Comparison of ENCODE assay signal across 9 cellular contexts in the genomic region with DNA sequence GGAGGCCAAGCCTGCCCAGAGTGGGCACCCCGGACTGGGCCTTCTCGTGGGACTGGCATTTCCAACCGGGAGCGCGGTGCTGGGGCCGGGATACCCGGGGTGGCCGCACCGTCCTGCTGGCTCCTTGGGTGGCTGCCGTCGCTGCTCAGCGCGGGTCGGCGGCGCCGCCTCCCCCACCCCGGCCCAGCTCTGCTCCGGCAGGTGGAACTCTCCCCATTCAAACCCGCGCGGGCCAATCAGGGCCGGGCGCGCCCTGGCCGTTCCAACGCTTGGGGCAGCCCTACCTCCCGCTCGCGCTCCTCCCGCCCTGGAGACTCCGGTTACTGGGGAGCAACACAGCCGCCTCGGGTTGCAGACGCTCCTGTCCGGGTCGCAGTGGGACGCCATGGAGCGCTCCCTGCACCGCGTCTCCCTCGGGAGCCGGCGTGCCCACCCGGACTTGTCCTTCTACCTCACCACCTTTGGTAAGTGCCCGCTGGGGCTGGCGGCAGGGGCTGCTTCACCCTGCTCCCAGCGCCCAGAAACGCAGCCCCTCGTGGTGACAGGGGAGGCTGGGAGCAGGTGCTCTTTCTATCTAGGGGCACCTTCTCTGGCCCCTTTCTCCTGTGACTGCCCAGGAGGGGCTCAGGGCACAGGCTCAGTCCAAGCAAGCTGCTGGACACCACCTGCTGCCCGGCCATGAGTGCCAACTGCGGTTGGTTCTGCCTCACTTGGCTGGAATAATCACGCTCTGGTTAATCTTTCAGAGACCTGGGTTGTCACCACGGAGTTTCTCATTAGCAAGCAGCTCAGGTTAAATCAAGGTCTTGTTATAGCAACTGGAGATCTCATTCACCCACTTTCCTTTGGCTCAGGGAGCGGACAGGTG. TPM values are rescaled to one million over a fixed set of nuclear protein-coding genes. Genes with fewer than 3 reads are reported as not detected.
A peak's percentile ranks its signal among the peaks of the same experiment; 100 is the strongest.
DNase-seq lines count a peak whose midpoint lies in the region; TF ChIP-seq lines count a peak whose summit lies in the region.
"Had no signal": no experiment of that assay in that cellular context is flagged by ENCODE, and none has a peak within 500 bp of the region (broad histone marks: within the 10 kb centered on the region; RNA-seq: fewer than 3 reads in every experiment).

A gene (plus strand): TSS at position 310 of the 868 bp plus-strand sequence. CDS start 76 bp downstream, at position 386.

- TF ChIP-seq CTCF in astrocyte of the cerebellum (IDR thresholded peaks at IDR 0.05; ENCODE audit: low read depth, low read length, missing control alignments) (no peak), sigmoid colon (IDR thresholded peaks at IDR 0.05) (no peak)

- no peaks in the 10 kb centered on the region for H3K36me3 ChIP-seq in sigmoid colon
- H3K36me3 ChIP-seq: neutrophil had no signal

- no peak for TF ChIP-seq EP300 in sigmoid colon (IDR thresholded peaks at IDR 0.05)

- in situ Hi-C loops in G401 (cut with HindIII; ENCODE audit: low sequenced_read_pairs), result no loop called here
- in situ Hi-C loops in astrocyte of the cerebellum (cut with HindIII; ENCODE audit: low sequenced_read_pairs), result no loop called here

- intact Hi-C loops in sigmoid colon (cut with DNase I), result loop anchor here (5.0 kb wide), 2 partner anchors 59 to 104 kb away; no protein-coding TSS in a partner anchor

- peak within 1 kb of the TSS; percentile 79 to 86 (median 82) for H3K27ac ChIP-seq in sigmoid colon
- H3K27ac ChIP-seq: neutrophil had no signal

- no peaks in the 10 kb centered on the region for H3K27me3 ChIP-seq in sigmoid colon
- H3K27me3 ChIP-seq: neutrophil had no signal

- H3K4me1 ChIP-seq in sigmoid colon, result peaks cover 0 to 37% (median 21%) of the 10 kb centered on the region in 4 donors

- WGBS in sigmoid colon, 2 donors, result 15 to 55% methylated on average over 55 of the region's 55 CpGs

- H3K4me3 ChIP-seq in astrocyte of the cerebellum (ENCODE audit: low read depth, low read length) (peak within 1 kb of the TSS; percentile 32), iPS-18c (ENCODE audit: insufficient read depth, low read depth, low read length) (peak within 1 kb of the TSS; percentile 57), sigmoid colon (peak within 1 kb of the TSS; percentile 41 to 65 (median 60))

- H3K9me3 ChIP-seq in iPS-18c (ENCODE audit: control insufficient read depth, insufficient read depth, low read length) (no peaks in the 10 kb centered on the region), sigmoid colon (no peaks in the 10 kb centered on the region)
- H3K9me3 ChIP-seq: neutrophil had no signal

- TF ChIP-seq POLR2A in sigmoid colon (IDR thresholded peaks at IDR 0.05), result peak; percentile 29 to 64

- DNase-seq in G401 (ENCODE audit: low spot score), result peak; percentile 61
- peak; percentile 91 for DNase-seq in NCI-H2107 (lab: John Stamatoyannopoulos, UW)
- no peak for DNase-seq in astrocyte of the cerebellum (ENCODE audit: low read depth)
- DNase-seq in sigmoid colon, result peak; percentile 84
- DNase-seq in stimulated activated CD4-positive, alpha-beta T cell treated with anti-CD3 and anti-CD28 coated beads, Interleukin-4, amount 100 ng/mL, for 4 hours, result no peak
- no peak for DNase-seq in activated CD4-positive, alpha-beta T cell treated with anti-CD3 and anti-CD28 coated beads, Interleukin-2, amount 50 U/mL, for 1 hour
- no peak for DNase-seq in T-helper 2 cell

RNA-seq across cellular contexts. Expression of the gene that starts here (rescaled TPM):
- total RNA-seq in G401 (2014; rRNA removed; shearing (Covaris generic)), result 117 and 144 TPM in 2 replicates
- 10 to 100 TPM; 26.9 to 50.7 (median 42.0) TPM for total RNA-seq in sigmoid colon
- polyA plus RNA-seq in sigmoid colon, result 10 to 100 TPM; 32.4 to 43.6 (median 32.6) TPM

Comparison
In these comparisons a context has a peak if more than half of its experiments do, and no peak if none do; other contexts are left out.
1. DNase-seq: peak in G401 (single experiment), NCI-H2107 (single experiment) and sigmoid colon (single experiment); none in astrocyte of the cerebellum (single experiment), stimulated activated CD4-positive, alpha-beta T cell treated with anti-CD3 and anti-CD28 coated beads, Interleukin-4, amount 100 ng/mL, for 4 hours (0 of 2), activated CD4-positive, alpha-beta T cell treated with anti-CD3 and anti-CD28 coated beads, Interleukin-2, amount 50 U/mL, for 1 hour (single experiment) and T-helper 2 cell (0 of 5).
2. Peak in every context shown above with its lines, with median percentiles within 50 percentile points of each other: H3K4me3 ChIP-seq.